ENCODE assay signal across 18 cellular contexts in the genomic region with DNA sequence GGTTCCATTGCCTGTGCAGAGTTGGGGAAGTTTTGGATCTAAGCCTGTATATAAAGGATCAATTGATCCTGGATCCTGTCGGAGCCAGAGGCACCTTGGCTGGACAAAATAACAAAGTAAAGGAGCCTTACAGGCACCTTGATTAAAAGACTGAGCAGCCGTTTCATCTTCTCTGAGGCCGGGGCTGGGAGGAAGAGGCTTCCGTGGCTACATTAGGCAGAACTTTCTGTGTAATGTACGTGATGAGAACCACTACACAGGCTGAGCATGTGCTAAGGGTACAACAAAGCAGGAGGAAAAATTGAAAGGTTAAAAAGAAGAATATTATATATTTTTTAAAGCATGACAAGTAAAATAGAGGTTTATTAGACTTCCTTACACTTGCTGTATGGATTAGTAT. TPM values are rescaled to one million over a fixed set of nuclear protein-coding genes. Genes with fewer than 3 reads are reported as not detected.
A peak's percentile ranks its signal among the peaks of the same experiment; 100 is the strongest.
DNase-seq lines count a peak whose midpoint lies in the region; ATAC-seq and TF ChIP-seq lines count a peak whose summit lies in the region.
"Had no signal": no experiment of that assay in that cellular context is flagged by ENCODE, and none has a peak within 500 bp of the region (broad histone marks: within the 10 kb centered on the region; RNA-seq: fewer than 3 reads in every experiment).

No MANE protein-coding gene starts in this region.

- in situ Hi-C loops in mammary epithelial cell (cut with MboI; ENCODE audit: low sequenced_read_pairs in 2 of 2): no loop called here

- TF ChIP-seq CTCF in mammary epithelial cell (conservative IDR thresholded peaks at IDR 0.05 in 1 of 2, IDR thresholded peaks at IDR 0.05 in 1 of 2; ENCODE audit: extremely low read depth in 1 of 2, insufficient read depth in 1 of 2, low read depth in 1 of 2, low read length in 2 of 2) (no peak), MCF 10A (IDR thresholded peaks at IDR 0.05; ENCODE audit: unreplicated experiment) (no peak), Peyer's patch (IDR thresholded peaks at IDR 0.05) (no peak), PC-3 (conservative IDR thresholded peaks at IDR 0.05; ENCODE audit: low read depth, low read length) (no peak)

- no peaks in the 10 kb centered on the region for H3K9me3 Mint-ChIP-seq in T-helper 2 cell treated with Interferon-gamma antibody and Interleukin-4, amounts not matched to agents 5 μg/mL and 100 μg/mL, for 36 hours
- H3K9me3 Mint-ChIP-seq in MCF 10A (ENCODE audit: unreplicated experiment): no peaks in the 10 kb centered on the region
- H3K9me3 Mint-ChIP-seq in activated naive CD8-positive, alpha-beta T cell treated with anti-CD3 and anti-CD28 coated beads for 36 hours: no peaks in the 10 kb centered on the region

- H3K36me3 ChIP-seq in mammary epithelial cell (ENCODE audit: insufficient read depth, low read length) (no peaks in the 10 kb centered on the region), Peyer's patch (no peaks in the 10 kb centered on the region), PC-3 (ENCODE audit: low read depth, low read length) (no peaks in the 10 kb centered on the region)
- H3K36me3 ChIP-seq: BLaER1 had no signal

- intact Hi-C loops in mammary epithelial cell (cut with micrococcal nuclease) (no loop called here), MCF 10A (cut with micrococcal nuclease) (no loop called here), PC-3 (cut with micrococcal nuclease) (no loop called here)

- H3K4me2 ChIP-seq in mammary epithelial cell (ENCODE audit: insufficient read depth, low read depth, low read length) (peak overlapping the region; percentile 17), PC-3 (ENCODE audit: low read length) (no peak overlapping the region)
- H3K4me2 ChIP-seq: BLaER1 had no signal

- BruUV-seq in mammary epithelial cell (replicated peaks; lab: Mats Ljungman, UMichigan): no TSS peak
- no TSS peak for BruUV-seq in MCF 10A (replicated peaks; lab: Mats Ljungman, UMichigan)
- no TSS peak for BruUV-seq in PC-3 (replicated peaks; lab: Mats Ljungman, UMichigan)

- no peak for DNase-seq in T-helper 2 cell treated with Interferon-gamma antibody and Interleukin-4, amounts not matched to agents 5 μg/mL and 100 μg/mL, for 36 hours (ENCODE audit: low spot score)
- no peak for DNase-seq in T-helper 2 cell
- no peak for DNase-seq in mammary epithelial cell
- DNase-seq in MCF 10A (ENCODE audit: unreplicated experiment): no peak
- no peak for DNase-seq in activated naive CD8-positive, alpha-beta T cell treated with anti-CD3 and anti-CD28 coated beads for 36 hours
- DNase-seq in Peyer's patch: no peak
- no peak for DNase-seq in PC-3
- DNase-seq: 8988T; AML-193; CD8-positive, alpha-beta memory T cell; DMS 273 treated with DMSO at 0.1 percent for 48 hours; GM23248; H7; IMR-90 had no signal

- no peak overlapping the region for H3K4me3 Mint-ChIP-seq in T-helper 2 cell treated with Interferon-gamma antibody and Interleukin-4, amounts not matched to agents 5 μg/mL and 100 μg/mL, for 36 hours
- H3K4me3 Mint-ChIP-seq in MCF 10A (ENCODE audit: unreplicated experiment): no peak overlapping the region
- no peak overlapping the region for H3K4me3 Mint-ChIP-seq in activated naive CD8-positive, alpha-beta T cell treated with anti-CD3 and anti-CD28 coated beads for 36 hours
- H3K4me3 Mint-ChIP-seq: CD8-positive, alpha-beta memory T cell had no signal

- CTCF ChIA-PET in mammary epithelial cell (lab: Charles Lee; ENCODE audit: low non-redundant PET) (no interaction called here), MCF 10A (lab: Yijun Ruan, JAX) (interaction anchor here (0.6 kb wide), 1 partner anchor 724 kb away, joined by 4 read pairs; no protein-coding TSS in a partner anchor), PC-3 (lab: Charles Lee) (no interaction called here)

- no peaks in the 10 kb centered on the region for H3F3A ChIP-seq in PC-3 (ENCODE audit: low read length, unreplicated experiment)

- dilution Hi-C loops in mammary epithelial cell (cut with HindIII; ENCODE audit: low sequenced_read_pairs): no loop called here

- no peak for TF ChIP-seq POLR2A in Peyer's patch (IDR thresholded peaks at IDR 0.05)

- no peaks in the 10 kb centered on the region for H3K36me3 Mint-ChIP-seq in T-helper 2 cell treated with Interferon-gamma antibody and Interleukin-4, amounts not matched to agents 5 μg/mL and 100 μg/mL, for 36 hours (ENCODE audit: low read depth)
- no peaks in the 10 kb centered on the region for H3K36me3 Mint-ChIP-seq in MCF 10A (ENCODE audit: insufficient read depth, unreplicated experiment)
- H3K36me3 Mint-ChIP-seq in activated naive CD8-positive, alpha-beta T cell treated with anti-CD3 and anti-CD28 coated beads for 36 hours: no peaks in the 10 kb centered on the region
- H3K36me3 Mint-ChIP-seq: CD8-positive, alpha-beta memory T cell had no signal

- no peaks in the 10 kb centered on the region for H3K9me2 ChIP-seq in PC-3 (replicated peaks; ENCODE audit: low read length)

- no peaks in the 10 kb centered on the region for H3K79me2 ChIP-seq in mammary epithelial cell (ENCODE audit: insufficient read depth, low read length)
- H3K79me2 ChIP-seq in PC-3 (ENCODE audit: low read length): no peaks in the 10 kb centered on the region

- H3K4me3 ChIP-seq in mammary epithelial cell (replicated peaks in 1 of 3; ENCODE audit: insufficient read depth in 1 of 3, low read depth in 2 of 3, low read length in 3 of 3) (no peak overlapping the region), Peyer's patch (no peak overlapping the region), PC-3 (ENCODE audit: low read length) (no peak overlapping the region)
- H3K4me3 ChIP-seq: BLaER1, GM12878, GM23248 had no signal

- WGBS in mammary epithelial cell (ENCODE audit: low coverage, missing lambda C conversion rate): 33% methylated on average over 4 of the region's 5 CpGs

- H3K9me3 ChIP-seq in mammary epithelial cell (replicated peaks; ENCODE audit: insufficient read depth, low read length): no peaks in the 10 kb centered on the region
- H3K9me3 ChIP-seq in Peyer's patch: no peaks in the 10 kb centered on the region
- H3K9me3 ChIP-seq in PC-3 (ENCODE audit: low read length): no peaks in the 10 kb centered on the region
- H3K9me3 ChIP-seq: BLaER1 had no signal

- H3K27ac ChIP-seq in mammary epithelial cell (ENCODE audit: insufficient read depth, low read depth, low read length) (no peak overlapping the region), Peyer's patch (no peak overlapping the region), PC-3 (ENCODE audit: low read length) (no peak overlapping the region)
- H3K27ac ChIP-seq: BLaER1, GM23248 had no signal

- peaks cover 3% of the 10 kb centered on the region for H3K4me1 Mint-ChIP-seq in T-helper 2 cell treated with Interferon-gamma antibody and Interleukin-4, amounts not matched to agents 5 μg/mL and 100 μg/mL, for 36 hours (ENCODE audit: low read depth)
- peaks cover 5% of the 10 kb centered on the region for H3K4me1 Mint-ChIP-seq in MCF 10A (ENCODE audit: insufficient read depth, unreplicated experiment)
- H3K4me1 Mint-ChIP-seq in activated naive CD8-positive, alpha-beta T cell treated with anti-CD3 and anti-CD28 coated beads for 36 hours: peaks cover 9% of the 10 kb centered on the region

- H4K20me1 ChIP-seq in mammary epithelial cell (ENCODE audit: insufficient read depth, low read length): no peaks in the 10 kb centered on the region
- no peaks in the 10 kb centered on the region for H4K20me1 ChIP-seq in PC-3 (ENCODE audit: low read length)
- H4K20me1 ChIP-seq: BLaER1 had no signal

- H3K4me1 ChIP-seq in mammary epithelial cell (ENCODE audit: insufficient read depth, low read length) (no peaks in the 10 kb centered on the region), Peyer's patch (no peaks in the 10 kb centered on the region), PC-3 (ENCODE audit: insufficient read depth, low read length) (no peaks in the 10 kb centered on the region)
- H3K4me1 ChIP-seq: BLaER1 had no signal

- peak overlapping the region; percentile 1 for H3K27ac Mint-ChIP-seq in T-helper 2 cell treated with Interferon-gamma antibody and Interleukin-4, amounts not matched to agents 5 μg/mL and 100 μg/mL, for 36 hours
- no peak overlapping the region for H3K27ac Mint-ChIP-seq in MCF 10A (ENCODE audit: low read depth, unreplicated experiment)
- peak overlapping the region; percentile 54 for H3K27ac Mint-ChIP-seq in activated naive CD8-positive, alpha-beta T cell treated with anti-CD3 and anti-CD28 coated beads for 36 hours

- POLR2A ChIA-PET in MCF 10A (lab: Yijun Ruan, JAX): no interaction called here
- POLR2A ChIA-PET in PC-3 (lab: Charles Lee; ENCODE audit: unreplicated experiment): no interaction called here

- H2AFZ ChIP-seq in mammary epithelial cell (ENCODE audit: low read depth, low read length): peak overlapping the region; percentile 61
- no peak overlapping the region for H2AFZ ChIP-seq in PC-3 (ENCODE audit: low read length)
- H2AFZ ChIP-seq: GM23248 had no signal

- no peaks in the 10 kb centered on the region for H3K27me3 ChIP-seq in mammary epithelial cell (ENCODE audit: insufficient read depth, low read length)
- H3K27me3 ChIP-seq in Peyer's patch: no peaks in the 10 kb centered on the region
- no peaks in the 10 kb centered on the region for H3K27me3 ChIP-seq in PC-3 (ENCODE audit: low read length)
- H3K27me3 ChIP-seq: BLaER1 had no signal

- no peak for ATAC-seq in PC-3
- ATAC-seq: GM12878 had no signal

- H3K9ac ChIP-seq in mammary epithelial cell (ENCODE audit: insufficient read depth, low read length): no peak overlapping the region
- no peak overlapping the region for H3K9ac ChIP-seq in PC-3 (ENCODE audit: low read length)
- H3K9ac ChIP-seq: BLaER1, GM23248 had no signal

- no peaks in the 10 kb centered on the region for H3K27me3 Mint-ChIP-seq in T-helper 2 cell treated with Interferon-gamma antibody and Interleukin-4, amounts not matched to agents 5 μg/mL and 100 μg/mL, for 36 hours (ENCODE audit: low read depth)
- no peaks in the 10 kb centered on the region for H3K27me3 Mint-ChIP-seq in MCF 10A (ENCODE audit: insufficient read depth, unreplicated experiment)
- H3K27me3 Mint-ChIP-seq in activated naive CD8-positive, alpha-beta T cell treated with anti-CD3 and anti-CD28 coated beads for 36 hours: peaks cover 9% of the 10 kb centered on the region

RNA-seq across cellular contexts. Expression of gene IL31RA, which starts 37.0 kb away (rescaled TPM):
- total RNA-seq in mammary epithelial cell: 1 to 10 TPM in 1 of 2 donors, under 1 TPM in 1; 0.50 to 4.7 TPM
- 2.9 TPM for polyA plus RNA-seq in mammary epithelial cell
- not detected for polyA minus RNA-seq in mammary epithelial cell
- 5.8 and 6.4 TPM in 2 replicates for total RNA-seq in MCF 10A (2022)
- total RNA-seq in activated naive CD8-positive, alpha-beta T cell treated with anti-CD3 and anti-CD28 coated beads for 36 hours: not detected
- not detected for total RNA-seq in Peyer's patch
- total RNA-seq in PC-3 (2014; rRNA removed): 1.6 and 3.0 TPM in 2 replicates
- total RNA-seq: CD8-positive, alpha-beta memory T cell; G401; GM23248; H7; HT-29 had no signal
- polyA plus RNA-seq: CD8-positive, alpha-beta memory T cell had no signal
